Comparison of ENCODE assay signal across 15 cellular contexts in the genomic region with DNA sequence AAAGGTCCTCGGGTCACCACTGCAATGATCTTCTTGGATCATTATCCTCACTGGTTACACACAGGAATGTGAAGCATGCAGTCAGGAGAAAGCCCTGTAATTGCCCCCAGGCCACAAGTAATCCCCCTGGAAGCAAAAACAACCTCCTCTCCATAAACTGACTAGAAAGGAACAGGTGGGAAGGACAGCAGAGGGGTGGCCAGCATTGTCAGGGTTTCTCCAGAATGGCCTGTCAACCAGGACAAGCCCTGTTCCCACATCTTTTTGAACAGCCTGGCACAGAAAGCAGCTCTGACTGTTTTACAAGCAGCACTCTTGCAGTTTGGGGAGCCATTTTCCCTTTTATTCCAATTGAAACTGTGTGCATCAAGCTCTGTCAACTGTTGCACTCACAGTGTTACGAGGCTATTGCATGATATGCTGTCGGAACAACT. TPM values are rescaled to one million over a fixed set of nuclear protein-coding genes. Genes with fewer than 3 reads are reported as not detected.
A peak's percentile ranks its signal among the peaks of the same experiment; 100 is the strongest.
DNase-seq lines count a peak whose midpoint lies in the region; ATAC-seq, FAIRE-seq and TF ChIP-seq lines count a peak whose summit lies in the region.
"Had no signal": no experiment of that assay in that cellular context is flagged by ENCODE, and none has a peak within 500 bp of the region (broad histone marks: within the 10 kb centered on the region; RNA-seq: fewer than 3 reads in every experiment).

No MANE protein-coding gene starts in this region.

- peaks cover 15% of the 10 kb centered on the region for H3K4me1 Mint-ChIP-seq in WTC11
- peaks cover 3% of the 10 kb centered on the region for H3K4me1 Mint-ChIP-seq in stimulated activated effector memory CD8-positive, alpha-beta T cell treated with anti-CD3 and anti-CD28 coated beads, Interleukin-12 subunit alpha, Interleukin-12 subunit beta, amount 100 ng/mL, for 72 hours

- H3K36me3 Mint-ChIP-seq in WTC11, result no peaks in the 10 kb centered on the region
- no peaks in the 10 kb centered on the region for H3K36me3 Mint-ChIP-seq in stimulated activated effector memory CD8-positive, alpha-beta T cell treated with anti-CD3 and anti-CD28 coated beads, Interleukin-12 subunit alpha, Interleukin-12 subunit beta, amount 100 ng/mL, for 72 hours

- TF ChIP-seq POLR2A in sigmoid colon (IDR thresholded peaks at IDR 0.05) (no peak), spleen (IDR thresholded peaks at IDR 0.05) (no peak)

- no peaks in the 10 kb centered on the region for H4K20me1 ChIP-seq in keratinocyte (ENCODE audit: control insufficient read depth, extremely low read depth, insufficient read depth, low read length)

- H3K4me3 Mint-ChIP-seq in WTC11, result no peak overlapping the region
- no peak overlapping the region for H3K4me3 Mint-ChIP-seq in stimulated activated effector memory CD8-positive, alpha-beta T cell treated with anti-CD3 and anti-CD28 coated beads, Interleukin-12 subunit alpha, Interleukin-12 subunit beta, amount 100 ng/mL, for 72 hours

- H3K9me1 ChIP-seq in keratinocyte (ENCODE audit: control insufficient read depth, extremely low read depth, insufficient read depth, low read length), result no peaks in the 10 kb centered on the region

- peaks cover 53% of the 10 kb centered on the region for H3K4me1 ChIP-seq in keratinocyte (ENCODE audit: control insufficient read depth, extremely low read depth, insufficient read depth, low read length)
- H3K4me1 ChIP-seq in sigmoid colon, result peaks cover 0 to 30% (median 18%) of the 10 kb centered on the region in 4 donors
- peaks cover 0 to 32% (median 15%) of the 10 kb centered on the region in 6 donors for H3K4me1 ChIP-seq in spleen

- intact Hi-C loops in sigmoid colon (cut with DNase I), result loop anchor here (5.0 kb wide), 1 partner anchor 33 kb away; no protein-coding TSS in a partner anchor
- intact Hi-C loops in spleen (cut with DNase I; ENCODE audit: low total_unique reads), result no loop called here
- intact Hi-C loops in posterior vena cava (cut with DNase I), result no loop called here

- POLR2A ChIA-PET in WTC11 (lab: Charles Lee), result interaction anchor here (0.5 to 0.6 kb wide), 2 partner anchors 32 to 54 kb away, joined by 4 read pairs; no protein-coding TSS in a partner anchor

- dilution Hi-C loops in keratinocyte (cut with MboI; ENCODE audit: extremely low pct_ligation_motif_present, low sequenced_read_pairs), result no loop called here

- CTCF ChIA-PET in WTC11 (lab: Charles Lee), result interaction anchor here (1.1 kb wide), 1 partner anchor 9 kb away, joined by 3 read pairs; no protein-coding TSS in a partner anchor

- no peak overlapping the region for H2AFZ ChIP-seq in keratinocyte (ENCODE audit: control insufficient read depth, low read length)

- TF ChIP-seq EP300 in sigmoid colon (IDR thresholded peaks at IDR 0.05), result no peak

- H3K9me3 Mint-ChIP-seq in WTC11, result no peaks in the 10 kb centered on the region
- H3K9me3 Mint-ChIP-seq in stimulated activated effector memory CD8-positive, alpha-beta T cell treated with anti-CD3 and anti-CD28 coated beads, Interleukin-12 subunit alpha, Interleukin-12 subunit beta, amount 100 ng/mL, for 72 hours, result no peaks in the 10 kb centered on the region

- peaks cover 66% of the 10 kb centered on the region for H3K79me2 ChIP-seq in keratinocyte (ENCODE audit: control insufficient read depth, insufficient read depth, low read length)

- WGBS in sigmoid colon, 2 donors, result 87 to 89% methylated on average over 3 of the region's 3 CpGs
- 78 to 88% (median 85%) methylated on average over 3 of the region's 3 CpGs for WGBS in spleen, 5 donors

- no peak for FAIRE-seq in keratinocyte (lab: Jason Lieb, UNC)
- FAIRE-seq: small intestine had no signal

- H3K27me3 ChIP-seq in H7 (ENCODE audit: control insufficient read depth, insufficient read depth, low read length) (no peaks in the 10 kb centered on the region), keratinocyte (ENCODE audit: control insufficient read depth, extremely low read depth, insufficient read depth, low read length) (no peaks in the 10 kb centered on the region), sigmoid colon (no peaks in the 10 kb centered on the region), spleen (replicated peaks in 1 of 7) (no peaks in the 10 kb centered on the region)

- H3K9me3 ChIP-seq in keratinocyte (ENCODE audit: control insufficient read depth, low read depth, low read length) (no peaks in the 10 kb centered on the region), sigmoid colon (no peaks in the 10 kb centered on the region), spleen (no peaks in the 10 kb centered on the region)

- peak overlapping the region; percentile 81; the same call in 1 of the 2 replicates for H3K27ac Mint-ChIP-seq in WTC11
- no peak overlapping the region for H3K27ac Mint-ChIP-seq in stimulated activated effector memory CD8-positive, alpha-beta T cell treated with anti-CD3 and anti-CD28 coated beads, Interleukin-12 subunit alpha, Interleukin-12 subunit beta, amount 100 ng/mL, for 72 hours

- peaks cover 3% of the 10 kb centered on the region; the same call in 1 of the 2 replicates for H3K27me3 Mint-ChIP-seq in WTC11 (ENCODE audit: low read depth)

- TF ChIP-seq CTCF in WTC11 (IDR thresholded peaks at IDR 0.05) (no peak), keratinocyte (optimal IDR thresholded peaks at IDR 0.05 in 1 of 3, IDR thresholded peaks at IDR 0.05 in 1 of 3, conservative IDR thresholded peaks at IDR 0.05 in 1 of 3; ENCODE audit: extremely low read depth in 1 of 3, insufficient read depth in 2 of 3, low read length in 3 of 3) (no peak), sigmoid colon (IDR thresholded peaks at IDR 0.05) (no peak), spleen (IDR thresholded peaks at IDR 0.05 in 8 of 11, conservative IDR thresholded peaks at IDR 0.05 in 3 of 11) (no peak)

- H3K27ac ChIP-seq in keratinocyte (ENCODE audit: control insufficient read depth, insufficient read depth, low read length) (peak overlapping the region; percentile 100), sigmoid colon (peak overlapping the region in 3 of 4 donors; percentile 52 to 73 (median 66)), spleen (no peak overlapping the region)
- H3K27ac ChIP-seq: C4-2B had no signal

- peak overlapping the region; percentile 94 for H3K9ac ChIP-seq in keratinocyte (ENCODE audit: control insufficient read depth, extremely low read depth, insufficient read depth, low read length)

- no peaks in the 10 kb centered on the region for H3K36me3 ChIP-seq in H7 (replicated peaks; ENCODE audit: control insufficient read depth, insufficient read depth, low read length)
- no peaks in the 10 kb centered on the region for H3K36me3 ChIP-seq in keratinocyte (ENCODE audit: control insufficient read depth in 2 of 2, extremely low read depth in 1 of 2, insufficient read depth in 2 of 2, low read length in 2 of 2)
- H3K36me3 ChIP-seq in sigmoid colon, result no peaks in the 10 kb centered on the region
- no peaks in the 10 kb centered on the region for H3K36me3 ChIP-seq in spleen

- ATAC-seq in WTC11 (peak; percentile 82), HG03460 (IDR thresholded peaks at IDR 0.05; ENCODE audit: unreplicated experiment) (no peak)
- no peak for ATAC-seq in stimulated activated effector memory CD8-positive, alpha-beta T cell treated with anti-CD3 and anti-CD28 coated beads, Interleukin-12 subunit alpha, Interleukin-12 subunit beta, amount 100 ng/mL, for 72 hours
- ATAC-seq: left colon had no signal

- DNase-seq in H7, result peak; percentile 41
- DNase-seq in WTC11 (ENCODE audit: low spot score), result peak; percentile 41
- DNase-seq in keratinocyte (ENCODE audit: low read depth, low spot score), result no peak
- no peak for DNase-seq in sigmoid colon
- DNase-seq in stimulated activated effector memory CD8-positive, alpha-beta T cell treated with anti-CD3 and anti-CD28 coated beads, Interleukin-12 subunit alpha, Interleukin-12 subunit beta, amount 100 ng/mL, for 72 hours (ENCODE audit: low spot score in 2 of 2), result no peak
- DNase-seq in spleen, result no peak
- DNase-seq in posterior vena cava (ENCODE audit: low spot score), result no peak
- DNase-seq: activated CD8-positive, alpha-beta memory T cell treated with anti-CD3 and anti-CD28 coated beads, Interleukin-2, amount 50 U/mL, for 4 hours; aorta; left colon; NCI-H1417; small intestine; stimulated activated CD8-positive, alpha-beta memory T cell treated with anti-CD3 and anti-CD28 coated beads, Interleukin-4, amount 100 ng/mL, for 48 hours had no signal

- peak overlapping the region; percentile 99 for H3K4me2 ChIP-seq in keratinocyte (ENCODE audit: control insufficient read depth, extremely low read depth, insufficient read depth, low read depth, low read length)

- H3K4me3 ChIP-seq in H7 (ENCODE audit: insufficient read depth, low read depth, low read length), result no peak overlapping the region
- peak overlapping the region in 1 of 3 experiments; percentile 85 for H3K4me3 ChIP-seq in keratinocyte (ENCODE audit: control insufficient read depth in 2 of 3, extremely low read depth in 1 of 3, insufficient read depth in 2 of 3, low read depth in 1 of 3, low read length in 3 of 3)
- no peak overlapping the region for H3K4me3 ChIP-seq in sigmoid colon
- H3K4me3 ChIP-seq in spleen, result no peak overlapping the region

TF ChIP-seq in WTC11, 78 proteins besides CTCF, POLR2A, EP300 and RAD21 (continues in another document):
- no peak for TF ChIP-seq ZNF671 (CRISPR knock-in tag; IDR thresholded peaks at IDR 0.05)
- TF ChIP-seq, protein P1, sequence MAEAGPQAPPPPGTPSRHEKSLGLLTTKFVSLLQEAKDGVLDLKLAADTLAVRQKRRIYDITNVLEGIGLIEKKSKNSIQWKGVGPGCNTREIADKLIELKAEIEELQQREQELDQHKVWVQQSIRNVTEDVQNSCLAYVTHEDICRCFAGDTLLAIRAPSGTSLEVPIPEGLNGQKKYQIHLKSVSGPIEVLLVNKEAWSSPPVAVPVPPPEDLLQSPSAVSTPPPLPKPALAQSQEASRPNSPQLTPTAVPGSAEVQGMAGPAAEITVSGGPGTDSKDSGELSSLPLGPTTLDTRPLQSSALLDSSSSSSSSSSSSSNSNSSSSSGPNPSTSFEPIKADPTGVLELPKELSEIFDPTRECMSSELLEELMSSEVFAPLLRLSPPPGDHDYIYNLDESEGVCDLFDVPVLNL (CRISPR knock-in tag; IDR thresholded peaks at IDR 0.05; ENCODE audit: borderline replicate concordance, low read depth), result no peak

RNA-seq across cellular contexts. Expression of a gene that starts 36.1 kb away (rescaled TPM):
- total RNA-seq in H7 (2014; rRNA removed; shearing (Covaris generic)), result 0.62 and 1.3 TPM in 2 replicates
- 2.0 to 2.4 TPM (median 2.2 TPM) in 3 replicates for total RNA-seq in WTC11 (2021)
- polyA plus RNA-seq in keratinocyte, result 14.8 to 20.0 TPM (median 18.9 TPM) in 3 replicates
- 18.4 TPM for polyA plus RNA-seq in keratinocyte (2011; ENCODE audit: low read depth)
- polyA plus RNA-seq in keratinocyte (2011; cell fraction: cytosol; rRNA removed), result 11.2 and 16.9 TPM in 2 replicates
- 18.9 and 20.8 TPM in 2 replicates for polyA plus RNA-seq in keratinocyte (2011; cell fraction: nucleus; rRNA removed)
- 9.0 and 14.8 TPM in 2 replicates for polyA plus RNA-seq in keratinocyte (2012; ENCODE audit: low replicate concordance)
- 13.6 to 31.9 TPM (median 21.9 TPM) in 3 replicates for polyA minus RNA-seq in keratinocyte
- polyA minus RNA-seq in keratinocyte (2011; cell fraction: cytosol; rRNA and poly(A)+ RNA removed), result 10.6 TPM
- polyA minus RNA-seq in keratinocyte (2011; cell fraction: nucleus; rRNA and poly(A)+ RNA removed), result 16.7 and 35.9 TPM in 2 replicates
- 1 to 10 TPM; 4.9 to 8.3 (median 6.7) TPM for total RNA-seq in sigmoid colon
- 10 to 100 TPM; 16.9 to 44.9 (median 18.0) TPM for polyA plus RNA-seq in sigmoid colon
- 10 to 100 TPM; 23.7 to 41.3 (median 29.4) TPM for total RNA-seq in spleen
- polyA plus RNA-seq in spleen, result 1 to 10 TPM; 2.9 to 5.4 (median 3.2) TPM
- 10 to 100 TPM; 10.3 to 21.2 TPM for total RNA-seq in posterior vena cava

Comparison
In these comparisons a context has a peak if more than half of its experiments do, and no peak if none do; other contexts are left out.
1. DNase-seq: peak in H7 (single experiment) and WTC11 (single experiment); none in keratinocyte (single experiment), sigmoid colon (single experiment), stimulated activated effector memory CD8-positive, alpha-beta T cell treated with anti-CD3 and anti-CD28 coated beads, Interleukin-12 subunit alpha, Interleukin-12 subunit beta, amount 100 ng/mL, for 72 hours (0 of 2), spleen (single experiment) and posterior vena cava (single experiment).
2. H3K27ac ChIP-seq: peak in keratinocyte (single experiment) and sigmoid colon (3 of 4); none in spleen (0 of 8).